1 cellular context compared by ENCODE assay signal in genomic region chr20:23120261-23120660, GRCh38.
TF ChIP-seq lines count a peak whose summit lies in the region.

No MANE protein-coding gene starts in this region.

TF ChIP-seq in H1, 55 proteins besides CTCF, POLR2A, EP300 and RAD21 (continued from another document):
- TF ChIP-seq, protein P1, sequence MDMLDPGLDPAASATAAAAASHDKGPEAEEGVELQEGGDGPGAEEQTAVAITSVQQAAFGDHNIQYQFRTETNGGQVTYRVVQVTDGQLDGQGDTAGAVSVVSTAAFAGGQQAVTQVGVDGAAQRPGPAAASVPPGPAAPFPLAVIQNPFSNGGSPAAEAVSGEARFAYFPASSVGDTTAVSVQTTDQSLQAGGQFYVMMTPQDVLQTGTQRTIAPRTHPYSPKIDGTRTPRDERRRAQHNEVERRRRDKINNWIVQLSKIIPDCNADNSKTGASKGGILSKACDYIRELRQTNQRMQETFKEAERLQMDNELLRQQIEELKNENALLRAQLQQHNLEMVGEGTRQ (IDR thresholded peaks at IDR 0.05; ENCODE audit: low read length), result no peak
- TF ChIP-seq RFX5 (IDR thresholded peaks at IDR 0.05; ENCODE audit: borderline replicate concordance, low read depth, low read length), result no peak
- TF ChIP-seq ATF3 (IDR thresholded peaks at IDR 0.05; ENCODE audit: insufficient read depth, low read depth, low read length), result no peak
- no peak for TF ChIP-seq BCL11A (IDR thresholded peaks at IDR 0.05; ENCODE audit: low read depth in 2 of 2, low read length in 2 of 2)
- TF ChIP-seq SIX5 (IDR thresholded peaks at IDR 0.05; ENCODE audit: low read depth, low read length), result no peak
- no peak for TF ChIP-seq PHF8 (conservative IDR thresholded peaks at IDR 0.05; ENCODE audit: low read depth, low read length)
